Comparison of ENCODE assay signal across 8 cellular contexts in genomic region chr3:192514081-192514753, GRCh38.
DNase-seq lines count a peak whose midpoint lies in the region; ATAC-seq and TF ChIP-seq lines count a peak whose summit lies in the region.

No MANE protein-coding gene starts in this region.

- no peaks in the 10 kb centered on the region for H3K9me3 ChIP-seq in smooth muscle cell (replicated peaks; ENCODE audit: low read depth)

- H3K27ac Mint-ChIP-seq in T-cell: no peak overlapping the region

- peak overlapping the region; percentile 43 for H3K4me3 ChIP-seq in smooth muscle cell

- H3K4me2 ChIP-seq in smooth muscle cell: peak overlapping the region; percentile 86

- H3K4me3 Mint-ChIP-seq in T-cell: peak overlapping the region in 2 of 3 donors; percentile 25 to 42

- peak; percentile 44 to 93 (median 92) for DNase-seq in NCI-H1417 (lab: John Stamatoyannopoulos, UW)
- no peak for DNase-seq in NCI-H1417 treated with DMSO at 0.1 percent for 48 hours (lab: John Stamatoyannopoulos, UW)
- no peak for DNase-seq in T-cell
- DNase-seq in iPS DF 4.7 (ENCODE audit: extremely low read depth, low spot score): peak; percentile 30
- no peak for DNase-seq in smooth muscle cell (lab: John Stamatoyannopoulos, UW; ENCODE audit: unreplicated experiment)
- DNase-seq in putamen (ENCODE audit: low spot score): no peak
- DNase-seq in NCI-H1694 treated with DMSO at 0.1 percent for 48 hours (lab: John Stamatoyannopoulos, UW): no peak

- H2AFZ ChIP-seq in smooth muscle cell (ENCODE audit: low read depth): peak overlapping the region; percentile 23

- CTCF ChIA-PET in T-cell (lab: Charles Lee): no interaction called here

- H3K4me1 Mint-ChIP-seq in T-cell: peaks cover 0 to 6% (median 5%) of the 10 kb centered on the region in 3 donors

- peaks cover 10% of the 10 kb centered on the region for H3K4me1 ChIP-seq in smooth muscle cell (ENCODE audit: low read depth)

- no peaks in the 10 kb centered on the region for H4K20me1 ChIP-seq in smooth muscle cell (ENCODE audit: low read depth)

- POLR2A ChIA-PET in T-cell (lab: Charles Lee): no interaction called here

- no peaks in the 10 kb centered on the region for H3K36me3 ChIP-seq in smooth muscle cell (ENCODE audit: low read depth)

- TF ChIP-seq CTCF in smooth muscle cell (IDR thresholded peaks at IDR 0.05; ENCODE audit: borderline replicate concordance, insufficient read depth, poor library complexity, severe bottlenecking): peak; percentile 7

- H3F3A ChIP-seq in smooth muscle cell (ENCODE audit: low read depth): no peaks in the 10 kb centered on the region

- 2% methylated on average over 39 of the region's 39 CpGs for WGBS in smooth muscle cell (ENCODE audit: low lambda C conversion rate)

- H3K27ac ChIP-seq in smooth muscle cell (ENCODE audit: low read depth): no peak overlapping the region

- no peaks in the 10 kb centered on the region for H3K36me3 Mint-ChIP-seq in T-cell

- peaks cover 42 to 46% of the 10 kb centered on the region in 2 donors for H3K27me3 Mint-ChIP-seq in T-cell

- no peaks in the 10 kb centered on the region for H3K9me3 Mint-ChIP-seq in T-cell

- H3K9ac ChIP-seq in smooth muscle cell (ENCODE audit: low read depth): no peak overlapping the region

- no peak for ATAC-seq in T-cell (replicated peaks in 1 of 4)
- ATAC-seq in HG03571 (IDR thresholded peaks at IDR 0.05; ENCODE audit: unreplicated experiment): no peak

- H3K27me3 ChIP-seq in smooth muscle cell (ENCODE audit: low read depth): peaks cover 60% of the 10 kb centered on the region

- no peaks in the 10 kb centered on the region for H3K79me2 ChIP-seq in smooth muscle cell (ENCODE audit: low read depth)

Comparison
In these comparisons a context has a peak if more than half of its experiments do, and no peak if none do; other contexts are left out.
1. DNase-seq: peak in NCI-H1417 (3 of 3) and iPS DF 4.7 (single experiment); none in NCI-H1417 treated with DMSO at 0.1 percent for 48 hours (single experiment), T-cell (0 of 34), smooth muscle cell (single experiment), putamen (single experiment) and NCI-H1694 treated with DMSO at 0.1 percent for 48 hours (single experiment).